Comparison of ENCODE assay signal across 8 cellular contexts in genomic region chr1:16764248-16764819, GRCh38. TPM values are rescaled to one million over a fixed set of nuclear protein-coding genes. Genes with fewer than 3 reads are reported as not detected.
DNase-seq lines count a peak whose midpoint lies in the region; ATAC-seq and TF ChIP-seq lines count a peak whose summit lies in the region.
"Not testable (repeated sequence)": the region's sequence is repeated elsewhere in the genome, so short reads cannot be mapped to it uniquely, and the experiment has no call there.

No MANE protein-coding gene starts in this region.

- not testable (repeated sequence) for H3K9me3 ChIP-seq in PC-3 (ENCODE audit: low read length); breast epithelium; mucosa of rectum (ENCODE audit: control insufficient read depth in 2 of 2, low read length in 2 of 2); aorta (ENCODE audit: control insufficient read depth, low read length)

- intact Hi-C loops in PC-3 (cut with micrococcal nuclease); breast epithelium (cut with DNase I; ENCODE audit: low total_unique reads); left colon (cut with DNase I, micrococcal nuclease); aorta (cut with DNase I): not testable (repeated sequence)

- BruUV-seq in PC-3 (replicated peaks; lab: Mats Ljungman, UMichigan) = not testable (repeated sequence)

- H4K20me1 ChIP-seq in PC-3 (ENCODE audit: low read length) = not testable (repeated sequence)

- not testable (repeated sequence) for H3K9me2 ChIP-seq in PC-3 (replicated peaks; ENCODE audit: low read length)

- H3K27me3 ChIP-seq in PC-3 (ENCODE audit: low read length); breast epithelium; mucosa of rectum (ENCODE audit: control insufficient read depth in 2 of 2, insufficient read depth in 2 of 2, low read length in 2 of 2); rectal smooth muscle tissue (ENCODE audit: control insufficient read depth, insufficient read depth, low read length); aorta (ENCODE audit: control insufficient read depth in 1 of 2, insufficient read depth in 2 of 2, low read length in 1 of 2): not testable (repeated sequence)

- H3F3A ChIP-seq in PC-3 (ENCODE audit: low read length, unreplicated experiment) = not testable (repeated sequence)

- CTCF ChIA-PET in PC-3 (lab: Charles Lee) = not testable (repeated sequence)

- not testable (repeated sequence) for H2AFZ ChIP-seq in PC-3 (ENCODE audit: low read length)

- H3K79me2 ChIP-seq in PC-3 (ENCODE audit: low read length) = not testable (repeated sequence)

- DNase-seq in Daoy (ENCODE audit: low read depth) (peak; percentile 21), PC-3 (peak; percentile 17), breast epithelium (ENCODE audit: low spot score in 2 of 2) (peak in 1 of 2 donors; percentile 56), fibroblast of the aortic adventitia (ENCODE audit: low read depth) (peak; percentile 4), left colon (peak; percentile 50 to 67), aorta (peak; percentile 36 to 75)

- H3K4me1 ChIP-seq in PC-3 (ENCODE audit: insufficient read depth, low read length); breast epithelium; rectal smooth muscle tissue (ENCODE audit: control insufficient read depth, insufficient read depth, low read length); aorta (ENCODE audit: control insufficient read depth in 1 of 2, insufficient read depth in 2 of 2, low read length in 2 of 2): not testable (repeated sequence)
- H3K4me1 ChIP-seq in mucosa of rectum (ENCODE audit: control insufficient read depth in 2 of 2, insufficient read depth in 2 of 2, low read length in 2 of 2) = peaks cover 3 to 11% of the 10 kb centered on the region in 2 donors

- not testable (repeated sequence) for H3K9ac ChIP-seq in PC-3 (ENCODE audit: low read length); rectal smooth muscle tissue (ENCODE audit: low read length)
- peak overlapping the region in 1 of 2 donors; percentile 64 for H3K9ac ChIP-seq in mucosa of rectum (ENCODE audit: low read depth in 1 of 2, low read length in 2 of 2)

- not testable (repeated sequence) for H3K4me2 ChIP-seq in PC-3 (ENCODE audit: low read length)

- WGBS in aorta, 2 donors = 74 to 84% methylated on average over 9 of the region's 9 CpGs

- H3K27ac ChIP-seq in PC-3 (ENCODE audit: low read length); aorta (ENCODE audit: low read depth in 1 of 2, low read length in 2 of 2): not testable (repeated sequence)
- H3K27ac ChIP-seq in breast epithelium (peak overlapping the region; percentile 4 to 62), mucosa of rectum (ENCODE audit: low read depth in 2 of 2, low read length in 2 of 2) (peak overlapping the region; percentile 88 to 94), rectal smooth muscle tissue (ENCODE audit: low read depth, low read length) (peak overlapping the region; percentile 90)

- H3K36me3 ChIP-seq in PC-3 (ENCODE audit: low read depth, low read length); breast epithelium; mucosa of rectum (ENCODE audit: control insufficient read depth in 2 of 2, insufficient read depth in 2 of 2, low read length in 2 of 2); rectal smooth muscle tissue (ENCODE audit: control insufficient read depth, insufficient read depth, low read length); aorta (ENCODE audit: control insufficient read depth in 1 of 2, insufficient read depth in 2 of 2, low read length in 1 of 2): not testable (repeated sequence)

- TF ChIP-seq CTCF in PC-3 (conservative IDR thresholded peaks at IDR 0.05; ENCODE audit: low read depth, low read length); breast epithelium (IDR thresholded peaks at IDR 0.05); fibroblast of the aortic adventitia (IDR thresholded peaks at IDR 0.05; ENCODE audit: insufficient read depth, low read length): not testable (repeated sequence)

- not testable (repeated sequence) for TF ChIP-seq POLR2A in breast epithelium (IDR thresholded peaks at IDR 0.05)

- ATAC-seq in PC-3 (peak; percentile 89), left colon (peak; percentile 46), aorta (ENCODE audit: low FRiP score) (peak; percentile 1)

- H3K4me3 ChIP-seq in PC-3 (ENCODE audit: low read length); breast epithelium; fibroblast of the aortic adventitia (ENCODE audit: low read depth, low read length); mucosa of rectum (ENCODE audit: low read length in 2 of 2); rectal smooth muscle tissue (ENCODE audit: low read length); aorta (ENCODE audit: low read length in 2 of 2): not testable (repeated sequence)

- POLR2A ChIA-PET in PC-3 (lab: Charles Lee; ENCODE audit: unreplicated experiment) = not testable (repeated sequence)

RNA-seq across cellular contexts. Expression of gene RNU1-4, which starts 24.0 kb away (rescaled TPM):
- total RNA-seq in Daoy (2014; rRNA removed; shearing (Covaris generic)) = 306 and 832 TPM in 2 replicates
- total RNA-seq in PC-3 (2014; rRNA removed) = under 0.01 TPM in 2 replicates
- total RNA-seq in breast epithelium = under 1 TPM; under 0.01 TPM
- total RNA-seq in fibroblast of the aortic adventitia (ENCODE audit: low replicate concordance) = under 0.01 and 2,882 TPM in 2 replicates
- total RNA-seq in left colon = 1,000 to 10,000 TPM; 3,977 to 5,589 TPM
- total RNA-seq in aorta = 1,000 to 10,000 TPM; 7,231 to 8,154 TPM
- not detected for polyA plus RNA-seq in aorta

Comparison
In these comparisons a context has a peak if more than half of its experiments do, and no peak if none do; other contexts are left out.
1. ATAC-seq: peak in every context shown above with its lines; median percentile 89 in PC-3; 46 in left colon; 1 in aorta.